Comparison of ENCODE assay signal across 8 cellular contexts in the genomic region with DNA sequence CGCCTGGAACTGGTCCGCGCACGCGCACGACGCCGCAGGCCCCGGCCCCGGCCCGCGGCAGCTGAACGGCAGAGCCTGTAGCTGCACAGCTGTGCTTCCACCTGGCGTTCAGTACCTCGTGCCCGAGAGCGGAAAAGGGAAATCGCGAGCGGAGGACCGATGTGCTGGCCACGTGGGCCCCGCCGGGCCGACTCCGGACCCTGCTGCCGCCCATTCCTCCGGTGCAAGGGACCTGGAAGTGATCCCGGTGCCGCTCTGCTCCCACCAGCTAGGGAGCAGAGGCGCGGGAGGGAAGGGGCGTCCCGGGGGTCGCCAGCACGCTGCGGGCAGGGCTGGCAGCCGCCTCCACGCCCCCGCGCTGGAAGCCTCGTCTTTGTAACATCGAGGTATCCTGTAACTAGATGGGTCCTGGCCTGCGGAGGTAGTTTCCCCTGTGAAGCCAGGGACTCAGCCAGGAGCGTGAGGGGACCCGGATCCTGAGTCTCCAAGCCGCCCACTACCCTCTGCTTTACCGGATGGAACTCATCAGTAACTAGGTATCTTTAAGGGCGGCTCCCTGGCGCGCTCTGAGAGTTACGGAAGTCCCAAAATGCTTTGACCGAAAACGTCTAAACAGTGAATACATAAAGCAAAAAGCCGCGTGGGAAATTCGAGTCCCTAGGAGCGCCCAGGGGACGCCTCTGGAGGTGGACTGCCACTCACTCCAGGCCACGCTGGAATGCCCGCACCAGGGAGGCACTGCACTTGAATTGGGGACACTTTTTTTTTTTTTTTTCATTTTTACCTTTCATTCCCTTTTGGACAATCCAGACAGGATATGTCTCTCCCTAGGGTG. TPM values are rescaled to one million over a fixed set of nuclear protein-coding genes. Genes with fewer than 3 reads are reported as not detected.
DNase-seq lines count a peak whose midpoint lies in the region; ATAC-seq and TF ChIP-seq lines count a peak whose summit lies in the region.

No MANE protein-coding gene starts in this region.

- no peaks in the 10 kb centered on the region for H3K27me3 ChIP-seq in DND-41 (ENCODE audit: insufficient read depth, low read length, poor library complexity)
- H3K27me3 ChIP-seq in psoas muscle (ENCODE audit: insufficient read depth in 3 of 3, low read length in 2 of 3), result no peaks in the 10 kb centered on the region

- whole genome bisulfite sequencing in psoas muscle, 3 donors, result 2 to 6% (median 3%) methylated on average over 47 to 61 of the region's 61 CpGs

- H3K9ac ChIP-seq in DND-41 (ENCODE audit: low read depth, low read length), result peak overlapping the region; percentile 75

- H3K4me1 ChIP-seq in DND-41 (ENCODE audit: insufficient read depth, low read length) (peaks cover 37% of the 10 kb centered on the region), psoas muscle (peaks cover 15% of the 10 kb centered on the region)

- POLR2A ChIA-PET in RWPE1 (lab: Yijun Ruan, JAX; ENCODE audit: low non-redundant PET), result interaction anchor here (0.7 kb wide), 1 partner anchor 1024 kb away, joined by 3 read pairs; no protein-coding TSS in a partner anchor

- H3K4me3 ChIP-seq in DND-41 (ENCODE audit: low read depth in 1 of 2, low read length in 2 of 2) (peak overlapping the region; percentile 15 to 57; a peak in 3 of 4 replicates), psoas muscle (peak overlapping the region; percentile 80)

- H3K9me3 ChIP-seq in DND-41 (ENCODE audit: insufficient read depth, low read length, severe bottlenecking) (no peaks in the 10 kb centered on the region), psoas muscle (no peaks in the 10 kb centered on the region)

- H3K27ac ChIP-seq in DND-41 (ENCODE audit: low read length), result peak overlapping the region; percentile 77
- H3K27ac ChIP-seq in RWPE1, result peak overlapping the region; percentile 96
- peak overlapping the region; percentile 93 for H3K27ac ChIP-seq in psoas muscle

- CTCF ChIA-PET in RWPE1 (lab: Yijun Ruan, JAX), result interaction anchor here (0.5 kb wide), 1 partner anchor 71 kb away, joined by 4 read pairs; no protein-coding TSS in a partner anchor

- H3K36me3 ChIP-seq in DND-41 (ENCODE audit: insufficient read depth, low read length), result peaks cover 19% of the 10 kb centered on the region
- peaks cover 5 to 10% of the 10 kb centered on the region in 2 donors for H3K36me3 ChIP-seq in psoas muscle (ENCODE audit: insufficient read depth in 1 of 2, low read depth in 1 of 2)

- peak overlapping the region; percentile 91 for H2AFZ ChIP-seq in DND-41 (ENCODE audit: low read depth, low read length)

- peaks cover 31% of the 10 kb centered on the region; the same call in 1 of the 2 replicates for H4K20me1 ChIP-seq in DND-41 (ENCODE audit: insufficient read depth, low read length)

- ATAC-seq in DND-41 (ENCODE audit: insufficient read depth, low read depth), result peak; percentile 68
- ATAC-seq in GM21786 (IDR thresholded peaks at IDR 0.05; ENCODE audit: unreplicated experiment), result peak; percentile 62
- peak; percentile 86 for ATAC-seq in Right ventricle myocardium inferior
- peak; percentile 73 to 81 (median 78) for ATAC-seq in psoas muscle

- peaks cover 42% of the 10 kb centered on the region for H3K79me2 ChIP-seq in DND-41 (ENCODE audit: insufficient read depth, low read length)

- no peak for DNase-seq in DND-41
- peak; percentile 80 for DNase-seq in KG1 (lab: John Stamatoyannopoulos, UW)
- DNase-seq in RWPE1 (ENCODE audit: low spot score), result no peak
- DNase-seq in activated effector memory CD4-positive, alpha-beta T cell treated with anti-CD3 and anti-CD28 coated beads, Interleukin-2, amount 50 U/mL, for 16 hours, result peak; percentile 98
- peak; percentile 95 for DNase-seq in Right ventricle myocardium inferior (ENCODE audit: missing footprints)
- DNase-seq in psoas muscle, result peak; percentile 90 to 95
- peak; percentile 93 for DNase-seq in ureter (ENCODE audit: low spot score)

- intact Hi-C loops in Right ventricle myocardium inferior (cut with DNase I) (loop anchor here (2.0 to 5.0 kb wide), 2 partner anchors 104 to 208 kb away; no protein-coding TSS in a partner anchor), psoas muscle (cut with DNase I) (loop anchor here in 1 of 2 donors (10.0 kb wide), 1 partner anchor 1024 kb away; a partner anchor contains a TSS)

- TF ChIP-seq CTCF in DND-41 (IDR thresholded peaks at IDR 0.05; ENCODE audit: borderline replicate concordance, extremely low read depth, low read length, poor library complexity, severe bottlenecking) (peak; percentile 40), RWPE1 (conservative IDR thresholded peaks at IDR 0.05; ENCODE audit: low read depth) (no peak), psoas muscle (IDR thresholded peaks at IDR 0.05) (no peak)

- peak overlapping the region; percentile 89 for H3K4me2 ChIP-seq in DND-41 (ENCODE audit: insufficient read depth, low read length)

RNA-seq across cellular contexts. Expression of a gene that starts 0.7 kb away (rescaled TPM):
- total RNA-seq in Right ventricle myocardium inferior, result 37.2 TPM
- 100 to 1,000 TPM in 1 of 4 donors, 10 to 100 TPM in 3; 56.8 to 143 (median 92.2) TPM for total RNA-seq in psoas muscle
- 100 to 1,000 TPM; 106 to 226 (median 208) TPM for polyA plus RNA-seq in psoas muscle
- 85.3 TPM for total RNA-seq in ureter

Comparison
In these comparisons a context has a peak if more than half of its experiments do, and no peak if none do; other contexts are left out.
1. DNase-seq: peak in KG1 (single experiment), activated effector memory CD4-positive, alpha-beta T cell treated with anti-CD3 and anti-CD28 coated beads, Interleukin-2, amount 50 U/mL, for 16 hours (single experiment), Right ventricle myocardium inferior (single experiment), psoas muscle (2 of 2) and ureter (single experiment); none in DND-41 (single experiment) and RWPE1 (single experiment).
2. Peak in every context shown above with its lines, with median percentiles within 50 percentile points of each other: ATAC-seq and H3K27ac ChIP-seq.